Comparison of ENCODE assay signal across 21 cellular contexts in genomic region chr3:11534011-11534782, GRCh38.
DNase-seq lines count a peak whose midpoint lies in the region; ATAC-seq and TF ChIP-seq lines count a peak whose summit lies in the region.
"Had no signal": no experiment of that assay in that cellular context is flagged by ENCODE, and none has a peak within 500 bp of the region (broad histone marks: within the 10 kb centered on the region; RNA-seq: fewer than 3 reads in every experiment).

No MANE protein-coding gene starts in this region.

- DNase-seq in left ventricle myocardium superior (peak; percentile 52), prostate gland (ENCODE audit: low spot score) (peak; percentile 59), spleen (no peak), OCI-LY7 (ENCODE audit: low spot score) (no peak), PC-9 (no peak)
- DNase-seq: activated CD4-positive, alpha-beta T cell treated with anti-CD3 and anti-CD28 coated beads, Interleukin-2, amount 10 ng/mL, durations not matched to agents 7 days and 5 days; activated CD8-positive, alpha-beta memory T cell treated with anti-CD3 and anti-CD28 coated beads, Interleukin-2, amount 50 U/mL, for 48 hours; activated gamma-delta T cell; CD4-positive, alpha-beta memory T cell; DMS79; endodermal cell; HCEC 1CT; MV-4-11; naive thymus-derived CD8-positive, alpha-beta T cell; NCI-H1930; NCI-H345; RPMI8226; testis had no signal

- POLR2A ChIA-PET in OCI-LY7 (lab: Charles Lee) (no interaction called here), PC-9 (lab: Charles Lee; ENCODE audit: unreplicated experiment) (no interaction called here)

- 64% methylated on average over 20 of the region's 20 CpGs for WGBS in prostate gland
- 91 to 97% (median 95%) methylated on average over 13 to 20 of the region's 20 CpGs for WGBS in spleen, 5 donors

- H3F3A ChIP-seq in PC-9 (ENCODE audit: insufficient read depth, low read depth): no peaks in the 10 kb centered on the region; the same call in 1 of the 2 replicates

- H3K36me3 ChIP-seq in prostate gland (no peaks in the 10 kb centered on the region), spleen (peaks cover 0 to 27% (median 0%) of the 10 kb centered on the region in 6 donors), OCI-LY7 (ENCODE audit: insufficient read depth, low read length) (no peaks in the 10 kb centered on the region), PC-9 (ENCODE audit: low read depth) (no peaks in the 10 kb centered on the region)

- intact Hi-C loops in left ventricle myocardium superior (cut with micrococcal nuclease): loop anchor here (10.0 kb wide), 1 partner anchor 149 kb away; no protein-coding TSS in a partner anchor
- intact Hi-C loops in prostate gland (cut with DNase I): no loop called here
- intact Hi-C loops in spleen (cut with DNase I; ENCODE audit: low total_unique reads): no loop called here
- intact Hi-C loops in OCI-LY7 (cut with micrococcal nuclease; ENCODE audit: unreplicated experiment): no loop called here
- intact Hi-C loops in PC-9 (cut with micrococcal nuclease; ENCODE audit: unreplicated experiment): no loop called here

- H3K4me3 ChIP-seq in prostate gland (no peak overlapping the region), spleen (no peak overlapping the region), OCI-LY7 (ENCODE audit: low read depth, low read length, poor library complexity, severe bottlenecking) (no peak overlapping the region), PC-9 (no peak overlapping the region)
- H3K4me3 ChIP-seq: testis had no signal

- H2AFZ ChIP-seq in OCI-LY7 (ENCODE audit: low read length) (no peak overlapping the region), PC-9 (no peak overlapping the region)

- H3K4me1 ChIP-seq in prostate gland (replicated peaks) (peaks cover 5% of the 10 kb centered on the region), spleen (no peaks in the 10 kb centered on the region), OCI-LY7 (ENCODE audit: insufficient read depth, low read length, poor library complexity, severe bottlenecking) (no peaks in the 10 kb centered on the region), PC-9 (replicated peaks; ENCODE audit: insufficient read depth) (no peaks in the 10 kb centered on the region)

- no peak for TF ChIP-seq CTCF in C4-2B (conservative IDR thresholded peaks at IDR 0.05)
- no peak for TF ChIP-seq CTCF in VCaP (conservative IDR thresholded peaks at IDR 0.05)
- TF ChIP-seq CTCF in prostate gland (IDR thresholded peaks at IDR 0.05): no peak
- TF ChIP-seq CTCF in spleen (IDR thresholded peaks at IDR 0.05 in 8 of 11, conservative IDR thresholded peaks at IDR 0.05 in 3 of 11): no peak
- TF ChIP-seq CTCF in OCI-LY7 (conservative IDR thresholded peaks at IDR 0.05; ENCODE audit: low read length): no peak
- TF ChIP-seq CTCF in PC-9 (conservative IDR thresholded peaks at IDR 0.05): no peak

- no peaks in the 10 kb centered on the region for H4K20me1 ChIP-seq in OCI-LY7 (ENCODE audit: insufficient read depth, low read length)
- peaks cover 12% of the 10 kb centered on the region; the same call in 1 of the 2 replicates for H4K20me1 ChIP-seq in PC-9 (ENCODE audit: insufficient read depth)

- H3K4me2 ChIP-seq in OCI-LY7 (ENCODE audit: low read length) (no peak overlapping the region), PC-9 (no peak overlapping the region)

- ATAC-seq in left ventricle myocardium superior (peak; percentile 85), HG03469 (IDR thresholded peaks at IDR 0.05; ENCODE audit: unreplicated experiment) (no peak)
- ATAC-seq: naive thymus-derived CD8-positive, alpha-beta T cell had no signal

- peak overlapping the region; percentile 25; the same call in 1 of the 2 replicates for H3K27ac ChIP-seq in C4-2B
- H3K27ac ChIP-seq in VCaP: peak overlapping the region; percentile 2; the same call in 1 of the 2 replicates
- no peak overlapping the region for H3K27ac ChIP-seq in prostate gland
- H3K27ac ChIP-seq in spleen: no peak overlapping the region
- H3K27ac ChIP-seq in OCI-LY7 (ENCODE audit: low read depth, low read length, poor library complexity, severe bottlenecking): no peak overlapping the region
- H3K27ac ChIP-seq in PC-9: no peak overlapping the region
- H3K27ac ChIP-seq: testis had no signal

- H3K9me2 ChIP-seq in OCI-LY7 (ENCODE audit: insufficient read depth, low read length) (no peaks in the 10 kb centered on the region), PC-9 (ENCODE audit: insufficient read depth) (no peaks in the 10 kb centered on the region)

- TF ChIP-seq POLR2A in prostate gland (IDR thresholded peaks at IDR 0.05) (no peak), spleen (IDR thresholded peaks at IDR 0.05) (no peak)

- H3K27me3 ChIP-seq in prostate gland (replicated peaks; ENCODE audit: insufficient read depth): no peaks in the 10 kb centered on the region
- H3K27me3 ChIP-seq in spleen (replicated peaks in 1 of 7): no peaks in the 10 kb centered on the region
- H3K27me3 ChIP-seq in PC-9 (ENCODE audit: insufficient read depth, low read depth): no peaks in the 10 kb centered on the region
- H3K27me3 ChIP-seq: testis had no signal

- H3K9me3 ChIP-seq in prostate gland: no peaks in the 10 kb centered on the region
- H3K9me3 ChIP-seq in spleen: no peaks in the 10 kb centered on the region
- no peaks in the 10 kb centered on the region for H3K9me3 ChIP-seq in OCI-LY7 (ENCODE audit: low read length)
- H3K9me3 ChIP-seq in PC-9 (ENCODE audit: insufficient read depth, low read depth): no peaks in the 10 kb centered on the region
- H3K9me3 ChIP-seq: testis had no signal

- H3K79me2 ChIP-seq in OCI-LY7 (ENCODE audit: insufficient read depth, low read depth, low read length): no peaks in the 10 kb centered on the region
- H3K79me2 ChIP-seq in PC-9 (ENCODE audit: low read depth): no peaks in the 10 kb centered on the region

- BruUV-seq in OCI-LY7 (replicated peaks; lab: Mats Ljungman, UMichigan): no TSS peak
- no TSS peak for BruUV-seq in PC-9 (replicated peaks; lab: Mats Ljungman, UMichigan)

- CTCF ChIA-PET in OCI-LY7 (lab: Charles Lee; ENCODE audit: unreplicated experiment): no interaction called here
- CTCF ChIA-PET in PC-9 (lab: Charles Lee): no interaction called here

Comparison
In these comparisons a context has a peak if more than half of its experiments do, and no peak if none do; other contexts are left out.
1. H3K27ac ChIP-seq: peak in C4-2B (single experiment) and VCaP (single experiment); none in prostate gland (0 of 2), spleen (0 of 8), OCI-LY7 (single experiment) and PC-9 (single experiment).
2. DNase-seq: peak in left ventricle myocardium superior (single experiment) and prostate gland (single experiment); none in spleen (single experiment), OCI-LY7 (single experiment) and PC-9 (0 of 2).